Comparison of ENCODE assay signal across 1 cellular context in the genomic region with DNA sequence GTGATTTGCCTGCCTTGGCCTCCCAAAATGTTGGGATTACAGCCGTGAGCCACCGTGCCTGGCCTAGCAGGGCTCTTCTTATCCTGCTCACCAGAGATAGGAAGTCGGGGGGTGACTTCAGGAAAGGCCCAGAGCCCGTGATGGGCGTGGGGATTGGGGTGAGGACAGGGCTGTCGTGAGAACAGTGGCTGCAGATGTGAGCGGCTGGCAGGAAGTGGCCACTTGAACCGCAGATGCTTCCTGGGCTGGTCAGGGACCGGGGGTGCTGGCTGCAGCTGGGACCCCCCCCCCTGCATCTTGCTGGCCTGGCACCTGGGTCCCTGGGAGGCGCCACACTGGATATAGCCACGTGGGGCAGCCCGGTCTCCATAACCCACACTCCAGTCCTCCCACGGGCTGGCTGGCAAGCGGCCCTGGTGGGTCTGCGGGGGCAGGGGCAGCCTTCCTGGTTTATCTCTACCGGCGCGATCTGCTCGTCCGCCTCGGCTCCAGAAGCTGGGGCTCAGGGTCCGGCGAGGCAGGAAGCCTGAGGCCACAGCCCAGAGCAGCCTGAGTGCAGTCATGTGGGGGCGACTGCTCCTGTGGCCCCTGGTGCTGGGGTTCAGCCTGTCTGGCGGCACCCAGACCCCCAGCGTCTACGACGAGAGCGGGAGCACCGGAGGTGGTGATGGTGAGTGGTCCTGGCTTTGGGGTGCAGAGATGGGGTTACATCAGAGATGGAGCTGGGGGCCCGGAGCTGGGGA.
TF ChIP-seq lines count a peak whose summit lies in the region.

Gene F2RL3 (plus strand): TSS at position 371 of the 743 bp plus-strand sequence. CDS start 191 bp downstream, at position 562.

TF ChIP-seq in K562, 482 proteins besides CTCF, POLR2A, EP300 and RAD21 (continued from another document and continues in another):
- TF ChIP-seq GATA2 (CRISPR knock-in tag; IDR thresholded peaks at IDR 0.05) (no peak), ZNF347 (CRISPR knock-in tag; IDR thresholded peaks at IDR 0.05; ENCODE audit: low read depth) (no peak), CSDE1 (IDR thresholded peaks at IDR 0.05) (peak in 1 of 2 experiments; percentile 34; a peak in 1 of 4 replicates), GTF2F1 (IDR thresholded peaks at IDR 0.05; ENCODE audit: low read depth, low read length) (no peak), ZNF707 (CRISPR knock-in tag; conservative IDR thresholded peaks at IDR 0.05) (no peak), ILF3 (IDR thresholded peaks at IDR 0.05; ENCODE audit: borderline replicate concordance) (no peak), ZNF57 (CRISPR knock-in tag; IDR thresholded peaks at IDR 0.05) (no peak), TOE1 (IDR thresholded peaks at IDR 0.05; ENCODE audit: borderline replicate concordance) (no peak; the same call in 1 of the 2 replicates), TOE1 (CRISPR knock-in tag; IDR thresholded peaks at IDR 0.05; ENCODE audit: borderline replicate concordance, low read depth) (no peak), MTA1 (IDR thresholded peaks at IDR 0.05; ENCODE audit: borderline replicate concordance) (0 out of 2 replicates have a peak, but pooled peaks have one; percentile 30), MEF2A (IDR thresholded peaks at IDR 0.05; ENCODE audit: control insufficient read depth, low read depth, low read length) (no peak), GTF2A2 (tag; IDR thresholded peaks at IDR 0.05) (no peak), ZBTB1 (CRISPR knock-in tag; IDR thresholded peaks at IDR 0.05; ENCODE audit: borderline replicate concordance, low read depth) (peak; percentile 91; the same call in 1 of the 2 replicates), CBX2 (IDR thresholded peaks at IDR 0.05; ENCODE audit: insufficient read depth, low read length, poor library complexity, severe bottlenecking) (no peak), HNRNPH1 (optimal IDR thresholded peaks at IDR 0.05; ENCODE audit: low read depth, low read length) (no peak), MCM2 (IDR thresholded peaks at IDR 0.05; ENCODE audit: low read depth) (no peak), NCOR1 (IDR thresholded peaks at IDR 0.05) (peak; percentile 73), DACH1 (IDR thresholded peaks at IDR 0.05; ENCODE audit: partially characterized antibody) (no peak), ZNF586 (CRISPR knock-in tag; conservative IDR thresholded peaks at IDR 0.05) (no peak), NFIX (CRISPR knock-in tag; IDR thresholded peaks at IDR 0.05; ENCODE audit: low read depth) (no peak), CBX5 (IDR thresholded peaks at IDR 0.05; ENCODE audit: borderline replicate concordance, low read depth) (no peak), ZNF507 (tag; conservative IDR thresholded peaks at IDR 0.05) (no peak), ZNF717 (CRISPR knock-in tag; IDR thresholded peaks at IDR 0.05) (no peak), GABPB1 (CRISPR knock-in tag; IDR thresholded peaks at IDR 0.05) (peak; percentile 67), IFI16 (CRISPR knock-in tag; IDR thresholded peaks at IDR 0.05) (no peak), CHD1 (IDR thresholded peaks at IDR 0.05; ENCODE audit: low read length) (no peak), NCOA1 (IDR thresholded peaks at IDR 0.05; ENCODE audit: low read depth) (peak; percentile 47; the same call in 1 of the 2 replicates), BRD4 (IDR thresholded peaks at IDR 0.05) (peak; percentile 28; the same call in 1 of the 2 replicates)
- TF ChIP-seq, protein P1, sequence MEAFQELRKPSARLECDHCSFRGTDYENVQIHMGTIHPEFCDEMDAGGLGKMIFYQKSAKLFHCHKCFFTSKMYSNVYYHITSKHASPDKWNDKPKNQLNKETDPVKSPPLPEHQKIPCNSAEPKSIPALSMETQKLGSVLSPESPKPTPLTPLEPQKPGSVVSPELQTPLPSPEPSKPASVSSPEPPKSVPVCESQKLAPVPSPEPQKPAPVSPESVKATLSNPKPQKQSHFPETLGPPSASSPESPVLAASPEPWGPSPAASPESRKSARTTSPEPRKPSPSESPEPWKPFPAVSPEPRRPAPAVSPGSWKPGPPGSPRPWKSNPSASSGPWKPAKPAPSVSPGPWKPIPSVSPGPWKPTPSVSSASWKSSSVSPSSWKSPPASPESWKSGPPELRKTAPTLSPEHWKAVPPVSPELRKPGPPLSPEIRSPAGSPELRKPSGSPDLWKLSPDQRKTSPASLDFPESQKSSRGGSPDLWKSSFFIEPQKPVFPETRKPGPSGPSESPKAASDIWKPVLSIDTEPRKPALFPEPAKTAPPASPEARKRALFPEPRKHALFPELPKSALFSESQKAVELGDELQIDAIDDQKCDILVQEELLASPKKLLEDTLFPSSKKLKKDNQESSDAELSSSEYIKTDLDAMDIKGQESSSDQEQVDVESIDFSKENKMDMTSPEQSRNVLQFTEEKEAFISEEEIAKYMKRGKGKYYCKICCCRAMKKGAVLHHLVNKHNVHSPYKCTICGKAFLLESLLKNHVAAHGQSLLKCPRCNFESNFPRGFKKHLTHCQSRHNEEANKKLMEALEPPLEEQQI (IDR thresholded peaks at IDR 0.05): no peak
- TF ChIP-seq, protein P2, sequence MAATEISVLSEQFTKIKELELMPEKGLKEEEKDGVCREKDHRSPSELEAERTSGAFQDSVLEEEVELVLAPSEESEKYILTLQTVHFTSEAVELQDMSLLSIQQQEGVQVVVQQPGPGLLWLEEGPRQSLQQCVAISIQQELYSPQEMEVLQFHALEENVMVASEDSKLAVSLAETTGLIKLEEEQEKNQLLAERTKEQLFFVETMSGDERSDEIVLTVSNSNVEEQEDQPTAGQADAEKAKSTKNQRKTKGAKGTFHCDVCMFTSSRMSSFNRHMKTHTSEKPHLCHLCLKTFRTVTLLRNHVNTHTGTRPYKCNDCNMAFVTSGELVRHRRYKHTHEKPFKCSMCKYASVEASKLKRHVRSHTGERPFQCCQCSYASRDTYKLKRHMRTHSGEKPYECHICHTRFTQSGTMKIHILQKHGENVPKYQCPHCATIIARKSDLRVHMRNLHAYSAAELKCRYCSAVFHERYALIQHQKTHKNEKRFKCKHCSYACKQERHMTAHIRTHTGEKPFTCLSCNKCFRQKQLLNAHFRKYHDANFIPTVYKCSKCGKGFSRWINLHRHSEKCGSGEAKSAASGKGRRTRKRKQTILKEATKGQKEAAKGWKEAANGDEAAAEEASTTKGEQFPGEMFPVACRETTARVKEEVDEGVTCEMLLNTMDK (IDR thresholded peaks at IDR 0.05; ENCODE audit: borderline replicate concordance, insufficient read depth, low read depth, low read length, poor library complexity, severe bottlenecking): no peak
- TF ChIP-seq, protein P3, sequence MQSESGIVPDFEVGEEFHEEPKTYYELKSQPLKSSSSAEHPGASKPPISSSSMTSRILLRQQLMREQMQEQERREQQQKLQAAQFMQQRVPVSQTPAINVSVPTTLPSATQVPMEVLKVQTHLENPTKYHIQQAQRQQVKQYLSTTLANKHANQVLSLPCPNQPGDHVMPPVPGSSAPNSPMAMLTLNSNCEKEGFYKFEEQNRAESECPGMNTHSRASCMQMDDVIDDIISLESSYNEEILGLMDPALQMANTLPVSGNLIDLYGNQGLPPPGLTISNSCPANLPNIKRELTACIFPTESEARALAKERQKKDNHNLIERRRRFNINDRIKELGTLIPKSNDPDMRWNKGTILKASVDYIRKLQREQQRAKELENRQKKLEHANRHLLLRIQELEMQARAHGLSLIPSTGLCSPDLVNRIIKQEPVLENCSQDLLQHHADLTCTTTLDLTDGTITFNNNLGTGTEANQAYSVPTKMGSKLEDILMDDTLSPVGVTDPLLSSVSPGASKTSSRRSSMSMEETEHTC (IDR thresholded peaks at IDR 0.05): no peak
- TF ChIP-seq, protein P4, sequence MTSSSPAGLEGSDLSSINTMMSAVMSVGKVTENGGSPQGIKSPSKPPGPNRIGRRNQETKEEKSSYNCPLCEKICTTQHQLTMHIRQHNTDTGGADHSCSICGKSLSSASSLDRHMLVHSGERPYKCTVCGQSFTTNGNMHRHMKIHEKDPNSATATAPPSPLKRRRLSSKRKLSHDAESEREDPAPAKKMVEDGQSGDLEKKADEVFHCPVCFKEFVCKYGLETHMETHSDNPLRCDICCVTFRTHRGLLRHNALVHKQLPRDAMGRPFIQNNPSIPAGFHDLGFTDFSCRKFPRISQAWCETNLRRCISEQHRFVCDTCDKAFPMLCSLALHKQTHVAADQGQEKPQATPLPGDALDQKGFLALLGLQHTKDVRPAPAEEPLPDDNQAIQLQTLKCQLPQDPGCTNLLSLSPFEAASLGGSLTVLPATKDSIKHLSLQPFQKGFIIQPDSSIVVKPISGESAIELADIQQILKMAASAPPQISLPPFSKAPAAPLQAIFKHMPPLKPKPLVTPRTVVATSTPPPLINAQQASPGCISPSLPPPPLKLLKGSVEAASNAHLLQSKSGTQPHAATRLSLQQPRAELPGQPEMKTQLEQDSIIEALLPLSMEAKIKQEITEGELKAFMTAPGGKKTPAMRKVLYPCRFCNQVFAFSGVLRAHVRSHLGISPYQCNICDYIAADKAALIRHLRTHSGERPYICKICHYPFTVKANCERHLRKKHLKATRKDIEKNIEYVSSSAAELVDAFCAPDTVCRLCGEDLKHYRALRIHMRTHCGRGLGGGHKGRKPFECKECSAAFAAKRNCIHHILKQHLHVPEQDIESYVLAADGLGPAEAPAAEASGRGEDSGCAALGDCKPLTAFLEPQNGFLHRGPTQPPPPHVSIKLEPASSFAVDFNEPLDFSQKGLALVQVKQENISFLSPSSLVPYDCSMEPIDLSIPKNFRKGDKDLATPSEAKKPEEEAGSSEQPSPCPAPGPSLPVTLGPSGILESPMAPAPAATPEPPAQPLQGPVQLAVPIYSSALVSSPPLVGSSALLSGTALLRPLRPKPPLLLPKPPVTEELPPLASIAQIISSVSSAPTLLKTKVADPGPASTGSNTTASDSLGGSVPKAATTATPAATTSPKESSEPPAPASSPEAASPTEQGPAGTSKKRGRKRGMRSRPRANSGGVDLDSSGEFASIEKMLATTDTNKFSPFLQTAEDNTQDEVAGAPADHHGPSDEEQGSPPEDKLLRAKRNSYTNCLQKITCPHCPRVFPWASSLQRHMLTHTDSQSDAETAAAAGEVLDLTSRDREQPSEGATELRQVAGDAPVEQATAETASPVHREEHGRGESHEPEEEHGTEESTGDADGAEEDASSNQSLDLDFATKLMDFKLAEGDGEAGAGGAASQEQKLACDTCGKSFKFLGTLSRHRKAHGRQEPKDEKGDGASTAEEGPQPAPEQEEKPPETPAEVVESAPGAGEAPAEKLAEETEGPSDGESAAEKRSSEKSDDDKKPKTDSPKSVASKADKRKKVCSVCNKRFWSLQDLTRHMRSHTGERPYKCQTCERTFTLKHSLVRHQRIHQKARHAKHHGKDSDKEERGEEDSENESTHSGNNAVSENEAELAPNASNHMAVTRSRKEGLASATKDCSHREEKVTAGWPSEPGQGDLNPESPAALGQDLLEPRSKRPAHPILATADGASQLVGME (CRISPR knock-in tag; IDR thresholded peaks at IDR 0.05): peak; percentile 60; the same call in 1 of the 2 replicates
- TF ChIP-seq, protein P5, sequence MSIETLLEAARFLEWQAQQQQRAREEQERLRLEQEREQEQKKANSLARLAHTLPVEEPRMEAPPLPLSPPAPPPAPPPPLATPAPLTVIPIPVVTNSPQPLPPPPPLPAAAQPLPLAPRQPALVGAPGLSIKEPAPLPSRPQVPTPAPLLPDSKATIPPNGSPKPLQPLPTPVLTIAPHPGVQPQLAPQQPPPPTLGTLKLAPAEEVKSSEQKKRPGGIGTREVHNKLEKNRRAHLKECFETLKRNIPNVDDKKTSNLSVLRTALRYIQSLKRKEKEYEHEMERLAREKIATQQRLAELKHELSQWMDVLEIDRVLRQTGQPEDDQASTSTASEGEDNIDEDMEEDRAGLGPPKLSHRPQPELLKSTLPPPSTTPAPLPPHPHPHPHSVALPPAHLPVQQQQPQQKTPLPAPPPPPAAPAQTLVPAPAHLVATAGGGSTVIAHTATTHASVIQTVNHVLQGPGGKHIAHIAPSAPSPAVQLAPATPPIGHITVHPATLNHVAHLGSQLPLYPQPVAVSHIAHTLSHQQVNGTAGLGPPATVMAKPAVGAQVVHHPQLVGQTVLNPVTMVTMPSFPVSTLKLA (conservative IDR thresholded peaks at IDR 0.05): peak; percentile 74 to 85
- TF ChIP-seq, protein P6, sequence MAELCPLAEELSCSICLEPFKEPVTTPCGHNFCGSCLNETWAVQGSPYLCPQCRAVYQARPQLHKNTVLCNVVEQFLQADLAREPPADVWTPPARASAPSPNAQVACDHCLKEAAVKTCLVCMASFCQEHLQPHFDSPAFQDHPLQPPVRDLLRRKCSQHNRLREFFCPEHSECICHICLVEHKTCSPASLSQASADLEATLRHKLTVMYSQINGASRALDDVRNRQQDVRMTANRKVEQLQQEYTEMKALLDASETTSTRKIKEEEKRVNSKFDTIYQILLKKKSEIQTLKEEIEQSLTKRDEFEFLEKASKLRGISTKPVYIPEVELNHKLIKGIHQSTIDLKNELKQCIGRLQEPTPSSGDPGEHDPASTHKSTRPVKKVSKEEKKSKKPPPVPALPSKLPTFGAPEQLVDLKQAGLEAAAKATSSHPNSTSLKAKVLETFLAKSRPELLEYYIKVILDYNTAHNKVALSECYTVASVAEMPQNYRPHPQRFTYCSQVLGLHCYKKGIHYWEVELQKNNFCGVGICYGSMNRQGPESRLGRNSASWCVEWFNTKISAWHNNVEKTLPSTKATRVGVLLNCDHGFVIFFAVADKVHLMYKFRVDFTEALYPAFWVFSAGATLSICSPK (IDR thresholded peaks at IDR 0.05; ENCODE audit: borderline replicate concordance): 0 out of 2 replicates have a peak, but pooled peaks have one; percentile 47
- TF ChIP-seq, protein P7, sequence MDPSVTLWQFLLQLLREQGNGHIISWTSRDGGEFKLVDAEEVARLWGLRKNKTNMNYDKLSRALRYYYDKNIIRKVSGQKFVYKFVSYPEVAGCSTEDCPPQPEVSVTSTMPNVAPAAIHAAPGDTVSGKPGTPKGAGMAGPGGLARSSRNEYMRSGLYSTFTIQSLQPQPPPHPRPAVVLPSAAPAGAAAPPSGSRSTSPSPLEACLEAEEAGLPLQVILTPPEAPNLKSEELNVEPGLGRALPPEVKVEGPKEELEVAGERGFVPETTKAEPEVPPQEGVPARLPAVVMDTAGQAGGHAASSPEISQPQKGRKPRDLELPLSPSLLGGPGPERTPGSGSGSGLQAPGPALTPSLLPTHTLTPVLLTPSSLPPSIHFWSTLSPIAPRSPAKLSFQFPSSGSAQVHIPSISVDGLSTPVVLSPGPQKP (CRISPR knock-in tag; IDR thresholded peaks at IDR 0.05): no peak
